Comparison of ENCODE assay signal across 10 cellular contexts in genomic region chr17:47732399-47733046, GRCh38. TPM values are rescaled to one million over a fixed set of nuclear protein-coding genes. Genes with fewer than 3 reads are reported as not detected.
A peak's percentile ranks its signal among the peaks of the same experiment; 100 is the strongest.
DNase-seq lines count a peak whose midpoint lies in the region; ATAC-seq and TF ChIP-seq lines count a peak whose summit lies in the region.
"Had no signal": no experiment of that assay in that cellular context is flagged by ENCODE, and none has a peak within 500 bp of the region (broad histone marks: within the 10 kb centered on the region; RNA-seq: fewer than 3 reads in every experiment).

No MANE protein-coding gene starts in this region.

- ATAC-seq in GM21360 (IDR thresholded peaks at IDR 0.05; ENCODE audit: unreplicated experiment): no peak

- H3K27me3 Mint-ChIP-seq in Calu3 (ENCODE audit: unreplicated experiment): peaks cover 100% of the 10 kb centered on the region

- peaks cover 6% of the 10 kb centered on the region for H3K4me1 Mint-ChIP-seq in Calu3 (ENCODE audit: low read depth, unreplicated experiment)

- H3K36me3 Mint-ChIP-seq in Calu3 (ENCODE audit: insufficient read depth, unreplicated experiment): no peaks in the 10 kb centered on the region

- no TSS peak for BruUV-seq in Calu3 (replicated peaks; lab: Mats Ljungman, UMichigan)

- no peak overlapping the region for H3K4me3 ChIP-seq in OCI-LY1 (ENCODE audit: low read depth, low read length, poor library complexity, severe bottlenecking)
- H3K4me3 ChIP-seq in parathyroid adenoma (ENCODE audit: low read depth, low read length): no peak overlapping the region

- TF ChIP-seq CTCF in Calu3 (IDR thresholded peaks at IDR 0.05; ENCODE audit: unreplicated experiment): no peak
- no peak for TF ChIP-seq CTCF in OCI-LY1 (IDR thresholded peaks at IDR 0.05; ENCODE audit: low read length)
- TF ChIP-seq CTCF in parathyroid adenoma (IDR thresholded peaks at IDR 0.05): no peak

- DNase-seq in Calu3: no peak
- peak; percentile 55 for DNase-seq in ecto neural progenitor cell (ENCODE audit: low spot score)
- no peak for DNase-seq in SW480 (ENCODE audit: low spot score)
- DNase-seq in AML-193 (lab: John Stamatoyannopoulos, UW): no peak
- DNase-seq in inferior parietal cortex (ENCODE audit: extremely low spot score): no peak
- DNase-seq: NCI-H446 had no signal

- H2AFZ ChIP-seq in OCI-LY1 (ENCODE audit: low read length): no peak overlapping the region
- H2AFZ ChIP-seq in parathyroid adenoma: peak overlapping the region; percentile 80

- H3F3A ChIP-seq in OCI-LY1 (ENCODE audit: insufficient read depth, low read length): no peaks in the 10 kb centered on the region

- intact Hi-C loops in Calu3 (cut with micrococcal nuclease; ENCODE audit: unreplicated experiment): no loop called here

- H3K27ac ChIP-seq in OCI-LY1 (ENCODE audit: low read depth, low read length, poor library complexity, severe bottlenecking) (no peak overlapping the region), parathyroid adenoma (no peak overlapping the region)
- H3K27ac ChIP-seq: colonic mucosa had no signal

- H3K27me3 ChIP-seq in OCI-LY1 (ENCODE audit: insufficient read depth, low read length): no peaks in the 10 kb centered on the region; the same call in 1 of the 2 replicates
- H3K27me3 ChIP-seq in parathyroid adenoma (ENCODE audit: control insufficient read depth, insufficient read depth, low read length): no peaks in the 10 kb centered on the region

- H3K4me2 ChIP-seq in OCI-LY1 (ENCODE audit: low read length): peak overlapping the region; percentile 55; the same call in 1 of the 2 replicates
- H3K4me2 ChIP-seq in parathyroid adenoma (ENCODE audit: low read length): peak overlapping the region; percentile 68

- no peaks in the 10 kb centered on the region for H4K20me1 ChIP-seq in OCI-LY1 (ENCODE audit: insufficient read depth, low read length)

- H3K79me2 ChIP-seq in OCI-LY1 (ENCODE audit: insufficient read depth, low read length) (no peaks in the 10 kb centered on the region), parathyroid adenoma (no peaks in the 10 kb centered on the region)

- H3K9me3 Mint-ChIP-seq in Calu3 (ENCODE audit: low read depth, unreplicated experiment): no peaks in the 10 kb centered on the region

- CTCF ChIA-PET in Calu3 (lab: Charles Lee): interaction anchor here (0.5 to 1.5 kb wide), 9 partner anchors 8 to 118 kb away, joined by 3 to 8 read pairs (median 4); partner anchors contain the start of gene SP6

- no peaks in the 10 kb centered on the region for H3K9me3 ChIP-seq in OCI-LY1 (ENCODE audit: low read length)
- H3K9me3 ChIP-seq in parathyroid adenoma (ENCODE audit: control insufficient read depth, low read length): no peaks in the 10 kb centered on the region
- H3K9me3 ChIP-seq: colonic mucosa had no signal

- H3K36me3 ChIP-seq in OCI-LY1 (ENCODE audit: insufficient read depth, low read length): no peaks in the 10 kb centered on the region
- H3K36me3 ChIP-seq in parathyroid adenoma (ENCODE audit: control insufficient read depth, insufficient read depth, low read length): no peaks in the 10 kb centered on the region
- H3K36me3 ChIP-seq: colonic mucosa had no signal

- no peaks in the 10 kb centered on the region for H3K9me2 ChIP-seq in OCI-LY1 (ENCODE audit: low read depth, low read length)

- H3K4me1 ChIP-seq in OCI-LY1 (ENCODE audit: insufficient read depth, low read length, severe bottlenecking): peaks cover 11% of the 10 kb centered on the region
- H3K4me1 ChIP-seq in parathyroid adenoma: no peaks in the 10 kb centered on the region

- H3K4me3 Mint-ChIP-seq in Calu3 (ENCODE audit: low read depth, unreplicated experiment): peak overlapping the region; percentile 57

- H3K9ac ChIP-seq in OCI-LY1 (ENCODE audit: low read length) (no peak overlapping the region), parathyroid adenoma (no peak overlapping the region)

- no peak overlapping the region for H3K27ac Mint-ChIP-seq in Calu3 (ENCODE audit: unreplicated experiment)

RNA-seq across cellular contexts. Expression of gene TBX21, which starts 0.5 kb away (rescaled TPM):
- not detected in 2 replicates for total RNA-seq in Calu3 (2022)

RNA-seq across cellular contexts. Expression of gene TBKBP1, which starts 38.6 kb away (rescaled TPM):
- 6.4 and 6.5 TPM in 2 replicates for total RNA-seq in Calu3 (2022)
